Comparison of ENCODE assay signal across 2 cellular contexts in the genomic region with DNA sequence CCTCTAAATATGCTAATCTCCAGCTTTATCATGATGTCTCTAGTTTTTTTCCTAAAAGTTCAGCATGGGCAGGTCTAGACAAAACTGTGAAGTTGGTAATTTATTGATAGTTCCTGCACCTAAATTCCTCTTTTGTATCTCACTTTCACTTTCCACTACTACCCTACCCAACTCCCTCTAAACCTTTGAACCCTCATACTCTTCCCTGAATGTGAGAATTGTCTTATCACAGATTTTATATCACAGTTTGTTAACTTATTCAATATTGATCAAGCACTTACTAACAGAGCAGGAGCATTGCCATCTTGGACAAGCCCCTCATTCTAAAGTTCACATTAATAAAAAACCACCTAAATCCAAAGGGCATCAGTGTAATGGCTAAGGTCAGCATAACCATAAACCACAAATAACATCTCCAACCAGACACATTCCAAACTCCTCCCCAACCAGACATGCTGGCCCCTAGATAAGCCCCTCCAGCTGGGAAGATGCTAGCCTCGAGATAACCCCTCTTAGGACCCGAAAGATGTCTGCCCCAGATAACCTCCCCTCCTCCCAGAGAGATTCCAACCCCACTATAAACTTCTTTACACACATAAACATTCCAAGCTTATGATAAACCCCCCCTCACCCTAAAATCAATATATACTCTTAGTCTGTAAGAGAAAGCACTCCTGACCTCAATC.
A peak's percentile ranks its signal among the peaks of the same experiment; 100 is the strongest.
TF ChIP-seq lines count a peak whose summit lies in the region.

No MANE protein-coding gene starts in this region.

TF ChIP-seq in liver, 16 proteins besides CTCF, POLR2A, EP300 and RAD21:
- TF ChIP-seq EGR1 (IDR thresholded peaks at IDR 0.05; ENCODE audit: low read depth in 2 of 2) (no peak), YY1 (IDR thresholded peaks at IDR 0.05) (no peak), HNF4G (IDR thresholded peaks at IDR 0.05) (peak; percentile 49), SP1 (IDR thresholded peaks at IDR 0.05) (peak; percentile 44), ZBTB33 (IDR thresholded peaks at IDR 0.05) (no peak), RXRA (IDR thresholded peaks at IDR 0.05) (peak in 1 of 2 donors; percentile 12), NR2F2 (IDR thresholded peaks at IDR 0.05) (no peak), FOXA2 (IDR thresholded peaks at IDR 0.05) (no peak), GABPA (IDR thresholded peaks at IDR 0.05 in 1 of 2, conservative IDR thresholded peaks at IDR 0.05 in 1 of 2) (no peak), JUND (IDR thresholded peaks at IDR 0.05) (no peak), HNF4A (conservative IDR thresholded peaks at IDR 0.05) (peak; percentile 38 to 55), TAF1 (conservative IDR thresholded peaks at IDR 0.05) (no peak), FOXA1 (IDR thresholded peaks at IDR 0.05) (no peak)
- TF ChIP-seq, protein P1, sequence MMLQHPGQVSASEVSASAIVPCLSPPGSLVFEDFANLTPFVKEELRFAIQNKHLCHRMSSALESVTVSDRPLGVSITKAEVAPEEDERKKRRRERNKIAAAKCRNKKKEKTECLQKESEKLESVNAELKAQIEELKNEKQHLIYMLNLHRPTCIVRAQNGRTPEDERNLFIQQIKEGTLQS (IDR thresholded peaks at IDR 0.05), result no peak
TF ChIP-seq in liver: peak in this region for 4.

TF ChIP-seq in HepG2, 621 proteins besides CTCF, POLR2A, EP300 and RAD21:
- TF ChIP-seq TEF (CRISPR knock-in tag; IDR thresholded peaks at IDR 0.05), result no peak
- no peak for TF ChIP-seq ZNF496 (CRISPR knock-in tag; IDR thresholded peaks at IDR 0.05; ENCODE audit: insufficient replicate concordance)
- TF ChIP-seq SMAD3 (CRISPR knock-in tag; IDR thresholded peaks at IDR 0.05), result no peak
- no peak for TF ChIP-seq FOXO1 (CRISPR knock-in tag; IDR thresholded peaks at IDR 0.05)
- no peak for TF ChIP-seq ZNF101 (CRISPR knock-in tag; IDR thresholded peaks at IDR 0.05; ENCODE audit: borderline replicate concordance, low read depth)
- TF ChIP-seq MBNL3 (CRISPR knock-in tag; conservative IDR thresholded peaks at IDR 0.05), result no peak
- TF ChIP-seq ZNF879 (CRISPR knock-in tag; IDR thresholded peaks at IDR 0.05), result no peak
- no peak for TF ChIP-seq EEA1 (CRISPR knock-in tag; IDR thresholded peaks at IDR 0.05; ENCODE audit: borderline replicate concordance)
- no peak for TF ChIP-seq WIZ (CRISPR knock-in tag; IDR thresholded peaks at IDR 0.05)
- TF ChIP-seq, protein P2, sequence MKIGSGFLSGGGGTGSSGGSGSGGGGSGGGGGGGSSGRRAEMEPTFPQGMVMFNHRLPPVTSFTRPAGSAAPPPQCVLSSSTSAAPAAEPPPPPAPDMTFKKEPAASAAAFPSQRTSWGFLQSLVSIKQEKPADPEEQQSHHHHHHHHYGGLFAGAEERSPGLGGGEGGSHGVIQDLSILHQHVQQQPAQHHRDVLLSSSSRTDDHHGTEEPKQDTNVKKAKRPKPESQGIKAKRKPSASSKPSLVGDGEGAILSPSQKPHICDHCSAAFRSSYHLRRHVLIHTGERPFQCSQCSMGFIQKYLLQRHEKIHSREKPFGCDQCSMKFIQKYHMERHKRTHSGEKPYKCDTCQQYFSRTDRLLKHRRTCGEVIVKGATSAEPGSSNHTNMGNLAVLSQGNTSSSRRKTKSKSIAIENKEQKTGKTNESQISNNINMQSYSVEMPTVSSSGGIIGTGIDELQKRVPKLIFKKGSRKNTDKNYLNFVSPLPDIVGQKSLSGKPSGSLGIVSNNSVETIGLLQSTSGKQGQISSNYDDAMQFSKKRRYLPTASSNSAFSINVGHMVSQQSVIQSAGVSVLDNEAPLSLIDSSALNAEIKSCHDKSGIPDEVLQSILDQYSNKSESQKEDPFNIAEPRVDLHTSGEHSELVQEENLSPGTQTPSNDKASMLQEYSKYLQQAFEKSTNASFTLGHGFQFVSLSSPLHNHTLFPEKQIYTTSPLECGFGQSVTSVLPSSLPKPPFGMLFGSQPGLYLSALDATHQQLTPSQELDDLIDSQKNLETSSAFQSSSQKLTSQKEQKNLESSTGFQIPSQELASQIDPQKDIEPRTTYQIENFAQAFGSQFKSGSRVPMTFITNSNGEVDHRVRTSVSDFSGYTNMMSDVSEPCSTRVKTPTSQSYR (CRISPR knock-in tag; IDR thresholded peaks at IDR 0.05; ENCODE audit: borderline replicate concordance), result no peak
- TF ChIP-seq ATAD3A (CRISPR knock-in tag; IDR thresholded peaks at IDR 0.05), result no peak
- TF ChIP-seq KDM4B (CRISPR knock-in tag; IDR thresholded peaks at IDR 0.05), result no peak
- no peak for TF ChIP-seq RORA (CRISPR knock-in tag; IDR thresholded peaks at IDR 0.05)
- no peak for TF ChIP-seq NR3C1 (CRISPR knock-in tag; IDR thresholded peaks at IDR 0.05)
TF ChIP-seq in HepG2: peak in this region for 0.
